Comparison of ENCODE assay signal across 1 cellular context in the genomic region with DNA sequence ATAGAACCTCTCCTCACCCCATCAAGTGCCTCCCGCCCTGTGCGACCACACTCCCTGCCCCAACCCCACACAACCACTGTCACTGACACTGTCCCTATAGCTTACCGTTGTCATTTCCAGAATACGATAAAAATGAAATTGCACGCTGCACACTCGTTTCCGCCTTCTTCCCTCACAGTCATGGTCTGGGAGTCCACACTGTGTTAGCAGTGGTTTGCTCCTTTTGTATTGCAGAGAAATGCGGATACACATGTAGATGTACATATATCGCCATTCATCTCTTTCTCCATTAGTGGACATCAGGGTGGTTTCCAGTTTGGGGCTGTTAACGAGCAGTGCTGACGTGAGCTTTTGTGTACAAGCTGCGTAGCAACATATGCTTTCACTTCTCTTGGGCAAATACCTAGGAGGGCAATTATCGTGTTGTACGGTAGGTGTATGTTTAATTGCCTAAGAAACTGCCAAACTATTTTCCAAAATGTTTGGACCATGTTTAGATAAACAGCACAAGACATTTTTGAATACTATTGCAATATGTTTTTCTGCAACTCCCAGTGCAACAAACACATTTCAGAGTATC.
TF ChIP-seq lines count a peak whose summit lies in the region.

No MANE protein-coding gene starts in this region.

TF ChIP-seq in neural cell, 6 proteins besides CTCF, POLR2A, EP300 and RAD21 (continued from another document):
- no peak for TF ChIP-seq REST (IDR thresholded peaks at IDR 0.05; ENCODE audit: borderline replicate concordance)
- TF ChIP-seq TAF1 (IDR thresholded peaks at IDR 0.05; ENCODE audit: low read depth) = no peak
TF ChIP-seq in neural cell: peak in this region for 0.
